1 cellular context compared by ENCODE assay signal in genomic region chr1:42939216-42939615, GRCh38.
TF ChIP-seq lines count a peak whose summit lies in the region.

No MANE protein-coding gene starts in this region.

TF ChIP-seq in HepG2, 621 proteins besides CTCF, POLR2A, EP300 and RAD21 (continued from another document):
- TF ChIP-seq FOXP4 (CRISPR knock-in tag; IDR thresholded peaks at IDR 0.05) = peak; percentile 40; the same call in 1 of the 2 replicates
- TF ChIP-seq ZNF343 (CRISPR knock-in tag; IDR thresholded peaks at IDR 0.05) = no peak
- no peak for TF ChIP-seq ZNF776 (CRISPR knock-in tag; IDR thresholded peaks at IDR 0.05)
- TF ChIP-seq PAXIP1 (CRISPR knock-in tag; conservative IDR thresholded peaks at IDR 0.05) = peak; percentile 74
- TF ChIP-seq MIER2 (CRISPR knock-in tag; IDR thresholded peaks at IDR 0.05) = no peak
- no peak for TF ChIP-seq GABPA (IDR thresholded peaks at IDR 0.05; ENCODE audit: low read depth, low read length)
- no peak for TF ChIP-seq GABPA (CRISPR knock-in tag; IDR thresholded peaks at IDR 0.05; ENCODE audit: low read depth)
- peak; percentile 25; the same call in 1 of the 2 replicates for TF ChIP-seq YEATS2 (CRISPR knock-in tag; IDR thresholded peaks at IDR 0.05; ENCODE audit: borderline replicate concordance)
